2 cellular contexts compared by ENCODE assay signal in genomic region chr20:44952731-44953130, GRCh38.
TF ChIP-seq lines count a peak whose summit lies in the region.

No MANE protein-coding gene starts in this region.

TF ChIP-seq in HepG2, 621 proteins besides CTCF, POLR2A, EP300 and RAD21:
- TF ChIP-seq ZNF570 (CRISPR knock-in tag; IDR thresholded peaks at IDR 0.05; ENCODE audit: borderline replicate concordance) (no peak), GLI4 (CRISPR knock-in tag; IDR thresholded peaks at IDR 0.05; ENCODE audit: borderline replicate concordance) (no peak), ZNF740 (CRISPR knock-in tag; IDR thresholded peaks at IDR 0.05) (no peak), TP53 (CRISPR knock-in tag; conservative IDR thresholded peaks at IDR 0.05) (no peak), ZNF124 (CRISPR knock-in tag; IDR thresholded peaks at IDR 0.05) (no peak), HNF4A (CRISPR knock-in tag; IDR thresholded peaks at IDR 0.05) (no peak), TFDP2 (CRISPR knock-in tag; IDR thresholded peaks at IDR 0.05) (no peak), MTERF4 (CRISPR knock-in tag; IDR thresholded peaks at IDR 0.05) (no peak), MYNN (CRISPR knock-in tag; IDR thresholded peaks at IDR 0.05; ENCODE audit: low read depth) (no peak), MXD4 (CRISPR knock-in tag; IDR thresholded peaks at IDR 0.05) (no peak), CERS6 (CRISPR knock-in tag; IDR thresholded peaks at IDR 0.05) (no peak), MAX (IDR thresholded peaks at IDR 0.05) (no peak), ARID3A (IDR thresholded peaks at IDR 0.05; ENCODE audit: low read depth, low read length) (no peak)

TF ChIP-seq in HEK293T, 16 proteins besides CTCF, POLR2A, EP300 and RAD21:
- TF ChIP-seq FOXA1 (IDR thresholded peaks at IDR 0.05) = no peak
- no peak for TF ChIP-seq ZNF384 (IDR thresholded peaks at IDR 0.05)
- no peak for TF ChIP-seq SP1 (IDR thresholded peaks at IDR 0.05)
- no peak for TF ChIP-seq FOXK2 (IDR thresholded peaks at IDR 0.05)
- TF ChIP-seq NFRKB (IDR thresholded peaks at IDR 0.05) = no peak
- TF ChIP-seq ARNT (IDR thresholded peaks at IDR 0.05) = no peak
